Comparison of ENCODE assay signal across 8 cellular contexts in the genomic region with DNA sequence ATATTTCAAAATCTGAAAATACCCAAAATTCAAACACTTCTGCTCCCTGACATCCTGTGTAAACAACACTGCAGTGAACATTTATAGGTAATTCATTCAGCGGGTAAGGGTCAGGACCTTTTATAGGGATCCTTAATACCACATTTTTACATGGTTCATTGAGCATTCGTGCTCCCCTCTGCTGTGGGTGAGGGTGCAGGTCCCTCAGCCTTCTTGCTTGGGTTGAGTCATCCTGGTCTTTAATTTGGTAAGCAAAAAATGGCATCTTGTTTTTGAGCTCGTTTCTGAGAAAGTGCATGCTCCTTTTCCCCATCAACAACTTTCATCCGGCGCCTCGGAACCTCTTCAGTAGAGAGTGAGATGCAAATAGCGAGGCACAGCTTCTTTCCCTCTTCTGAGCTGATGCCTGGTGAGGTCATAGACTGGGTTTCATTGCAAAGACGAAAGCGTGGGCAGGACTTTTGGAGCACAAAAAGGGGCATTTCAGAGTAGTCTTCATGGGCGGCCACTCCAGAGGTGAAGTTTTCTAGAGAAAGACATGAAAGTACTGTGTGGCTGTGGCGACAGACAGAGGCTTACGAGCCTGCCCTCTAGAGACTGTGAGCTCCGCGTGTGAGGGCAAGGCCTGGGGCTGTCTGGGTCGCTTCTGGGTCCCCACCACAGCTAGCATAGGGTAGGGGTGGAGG. TPM values are rescaled to one million over a fixed set of nuclear protein-coding genes. Genes with fewer than 3 reads are reported as not detected.
DNase-seq lines count a peak whose midpoint lies in the region; ATAC-seq and TF ChIP-seq lines count a peak whose summit lies in the region.
"Had no signal": no experiment of that assay in that cellular context is flagged by ENCODE, and none has a peak within 500 bp of the region (broad histone marks: within the 10 kb centered on the region; RNA-seq: fewer than 3 reads in every experiment).

No MANE protein-coding gene starts in this region.

- no peak overlapping the region for H3K27ac ChIP-seq in prostate gland
- H3K27ac ChIP-seq: neutrophil had no signal

- peaks cover 3% of the 10 kb centered on the region for H3K4me1 ChIP-seq in prostate gland (replicated peaks)

- H3K9me3 ChIP-seq in prostate gland = no peaks in the 10 kb centered on the region
- H3K9me3 ChIP-seq: neutrophil had no signal

- H3K27me3 ChIP-seq in prostate gland (replicated peaks; ENCODE audit: insufficient read depth) = no peaks in the 10 kb centered on the region
- H3K27me3 ChIP-seq: neutrophil had no signal

- intact Hi-C loops in prostate gland (cut with DNase I) = no loop called here

- peak; percentile 59 for DNase-seq in activated T-helper 9 cell treated with anti-CD3 and anti-CD28 coated beads, Interleukin-2, amount 50 U/mL, for 16 hours (ENCODE audit: low read depth)
- peak; percentile 54 to 65 for DNase-seq in stimulated activated CD4-positive, alpha-beta T cell treated with anti-CD3 and anti-CD28 coated beads, Interleukin-1b, Interleukin-23, amount 100 ng/mL, for 1 hour (ENCODE audit: low read depth in 2 of 2)
- DNase-seq in prostate gland (ENCODE audit: low spot score) (no peak), anterior cingulate cortex (lab: John Stamatoyannopoulos, UW) (no peak), DMS 273 treated with DMSO at 0.1 percent for 48 hours (lab: John Stamatoyannopoulos, UW) (no peak)

- WGBS in prostate gland = 84% methylated on average over 15 of the region's 15 CpGs

- no peak for TF ChIP-seq CTCF in prostate gland (IDR thresholded peaks at IDR 0.05)

- no peaks in the 10 kb centered on the region for H3K36me3 ChIP-seq in prostate gland

- H3K4me3 ChIP-seq in prostate gland = no peak overlapping the region

- ATAC-seq in GM19467 (IDR thresholded peaks at IDR 0.05; ENCODE audit: unreplicated experiment) = peak; percentile 68
- peak; percentile 72 for ATAC-seq in HG03521 (IDR thresholded peaks at IDR 0.05; ENCODE audit: unreplicated experiment)

- no peak for TF ChIP-seq POLR2A in prostate gland (IDR thresholded peaks at IDR 0.05)

RNA-seq across cellular contexts. Expression of a gene that starts 44.5 kb away (rescaled TPM):
- total RNA-seq in prostate gland = 10 to 100 TPM; 11.1 to 12.8 TPM

RNA-seq across cellular contexts. Expression of a gene that starts 55.8 kb away (rescaled TPM):
- total RNA-seq in prostate gland = 10 to 100 TPM; 48.4 to 73.0 TPM

Comparison
In these comparisons a context has a peak if more than half of its experiments do, and no peak if none do; other contexts are left out.
1. DNase-seq: peak in activated T-helper 9 cell treated with anti-CD3 and anti-CD28 coated beads, Interleukin-2, amount 50 U/mL, for 16 hours (single experiment) and stimulated activated CD4-positive, alpha-beta T cell treated with anti-CD3 and anti-CD28 coated beads, Interleukin-1b, Interleukin-23, amount 100 ng/mL, for 1 hour (2 of 2); none in prostate gland (single experiment), anterior cingulate cortex (0 of 58) and DMS 273 treated with DMSO at 0.1 percent for 48 hours (single experiment).